8 cellular contexts compared by ENCODE assay signal in genomic region chr3:38454884-38455638, GRCh38. TPM values are rescaled to one million over a fixed set of nuclear protein-coding genes. Genes with fewer than 3 reads are reported as not detected.
DNase-seq lines count a peak whose midpoint lies in the region; ATAC-seq and TF ChIP-seq lines count a peak whose summit lies in the region.

No MANE protein-coding gene starts in this region.

- no peaks in the 10 kb centered on the region for H3K9me2 ChIP-seq in GM23248 (ENCODE audit: insufficient read depth)

- intact Hi-C loops in Calu3 (cut with micrococcal nuclease; ENCODE audit: unreplicated experiment) (loop anchor here (10.0 kb wide), 1 partner anchor 110 kb away; the partner anchor contains the start of gene XYLB), lower lobe of right lung (cut with DNase I) (no loop called here)

- H3K36me3 Mint-ChIP-seq in Calu3 (ENCODE audit: insufficient read depth, unreplicated experiment), result peaks cover 30% of the 10 kb centered on the region

- H4K20me1 ChIP-seq in GM23248 (ENCODE audit: insufficient read depth), result no peaks in the 10 kb centered on the region

- H3K79me2 ChIP-seq in GM23248 (ENCODE audit: insufficient read depth), result no peaks in the 10 kb centered on the region

- H3K27me3 ChIP-seq in GM23248 (replicated peaks; ENCODE audit: insufficient read depth) (no peaks in the 10 kb centered on the region), ectodermal cell (ENCODE audit: control insufficient read depth, insufficient read depth, low read length, poor library complexity, severe bottlenecking) (no peaks in the 10 kb centered on the region), lower lobe of right lung (ENCODE audit: low read depth) (no peaks in the 10 kb centered on the region)

- CTCF ChIA-PET in Calu3 (lab: Charles Lee), result no interaction called here

- ATAC-seq in lower lobe of right lung (peak; percentile 74 to 80), GM19351 (IDR thresholded peaks at IDR 0.05; ENCODE audit: unreplicated experiment) (no peak)

- 1 to 4% methylated on average over 46 to 72 of the region's 72 CpGs for WGBS in GM23248 (ENCODE audit: low coverage in 1 of 2, low lambda C conversion rate in 2 of 2, missing lambda C conversion rate in 2 of 2), 2 experiments
- 1% methylated on average over 72 of the region's 72 CpGs for WGBS in ectodermal cell, 2 experiments

- H3K27ac ChIP-seq in GM23248 (no peak overlapping the region), ectodermal cell (ENCODE audit: insufficient read depth, low read depth, low read length, poor library complexity, severe bottlenecking) (peak overlapping the region; percentile 95), lower lobe of right lung (peak overlapping the region; percentile 89)

- H3K4me3 Mint-ChIP-seq in Calu3 (ENCODE audit: low read depth, unreplicated experiment), result peak overlapping the region; percentile 94

- DNase-seq in Calu3 (peak; percentile 83), GM23248 (peak; percentile 57), NCI-H1694 (lab: John Stamatoyannopoulos, UW) (peak; percentile 56), lower lobe of right lung (peak; percentile 75)
- peak; percentile 27 to 28 for DNase-seq in activated CD4-positive, alpha-beta T cell treated with anti-CD3 and anti-CD28 coated beads for 4 hours
- DNase-seq in stimulated activated CD8-positive, alpha-beta memory T cell treated with anti-CD3 and anti-CD28 coated beads, Interleukin-4, amount 100 ng/mL, for 48 hours, result peak; percentile 66

- H3K4me3 ChIP-seq in GM23248, result peak overlapping the region; percentile 79
- peak overlapping the region; percentile 94 for H3K4me3 ChIP-seq in ectodermal cell (ENCODE audit: insufficient read depth, low read depth, low read length)
- H3K4me3 ChIP-seq in lower lobe of right lung, result peak overlapping the region; percentile 93

- H3K4me1 Mint-ChIP-seq in Calu3 (ENCODE audit: low read depth, unreplicated experiment), result peaks cover 28% of the 10 kb centered on the region

- H2AFZ ChIP-seq in GM23248, result peak overlapping the region; percentile 88

- H3F3A ChIP-seq in GM23248 (ENCODE audit: insufficient read depth), result peaks cover 4% of the 10 kb centered on the region; the same call in 1 of the 2 replicates

- no TSS peak for BruUV-seq in Calu3 (replicated peaks; lab: Mats Ljungman, UMichigan)

- peaks cover 4% of the 10 kb centered on the region for H3K9me3 Mint-ChIP-seq in Calu3 (ENCODE audit: low read depth, unreplicated experiment)

- H3K9me3 ChIP-seq in GM23248 (ENCODE audit: low read depth) (no peaks in the 10 kb centered on the region), ectodermal cell (ENCODE audit: control insufficient read depth, low read length) (no peaks in the 10 kb centered on the region), lower lobe of right lung (no peaks in the 10 kb centered on the region)

- H3K4me2 ChIP-seq in GM23248 (ENCODE audit: unreplicated experiment), result peak overlapping the region; percentile 85

- peak overlapping the region; percentile 70 for H3K27ac Mint-ChIP-seq in Calu3 (ENCODE audit: unreplicated experiment)

- in situ Hi-C loops in GM23248 (cut with MboI), result no loop called here

- H3K27me3 Mint-ChIP-seq in Calu3 (ENCODE audit: unreplicated experiment), result no peaks in the 10 kb centered on the region

- no peaks in the 10 kb centered on the region for H3K36me3 ChIP-seq in GM23248 (ENCODE audit: low read depth)
- no peaks in the 10 kb centered on the region for H3K36me3 ChIP-seq in ectodermal cell (ENCODE audit: control insufficient read depth, insufficient read depth, low read length)
- no peaks in the 10 kb centered on the region for H3K36me3 ChIP-seq in lower lobe of right lung

- TF ChIP-seq CTCF in Calu3 (IDR thresholded peaks at IDR 0.05; ENCODE audit: unreplicated experiment) (no peak), lower lobe of right lung (IDR thresholded peaks at IDR 0.05) (no peak)

- H3K4me1 ChIP-seq in GM23248 (ENCODE audit: insufficient read depth) (no peaks in the 10 kb centered on the region), ectodermal cell (ENCODE audit: control insufficient read depth, insufficient read depth, low read length) (peaks cover 13% of the 10 kb centered on the region), lower lobe of right lung (peaks cover 43% of the 10 kb centered on the region)

- H3K9ac ChIP-seq in GM23248, result peak overlapping the region; percentile 80

RNA-seq across cellular contexts. Expression of gene ACVR2B, which starts 1.4 kb away (rescaled TPM):
- total RNA-seq in Calu3 (2022), result 5.2 and 6.2 TPM in 2 replicates
- total RNA-seq in GM23248 (2014; rRNA removed; shearing (Covaris generic)), result 0.76 TPM in 2 replicates
- 0.16 TPM in 2 replicates for polyA plus RNA-seq in GM23248 (2016; fragmentation: Nextera tagmentation; extraction: Ambion mirVana)
- polyA plus RNA-seq in ectodermal cell (2013, experiment 1 of 4), result 46.7 TPM
- polyA plus RNA-seq in ectodermal cell (2013, experiment 2 of 4), result 59.8 TPM
- polyA plus RNA-seq in ectodermal cell (2013, experiment 3 of 4), result 36.3 TPM
- polyA plus RNA-seq in ectodermal cell (2013, experiment 4 of 4), result 43.5 TPM
- 8.2 TPM for total RNA-seq in lower lobe of right lung

RNA-seq across cellular contexts. Expression of gene EXOG, which starts 41.1 kb away (rescaled TPM):
- 11.2 and 13.2 TPM in 2 replicates for total RNA-seq in Calu3 (2022)
- total RNA-seq in GM23248 (2014; rRNA removed; shearing (Covaris generic)), result 6.4 and 8.6 TPM in 2 replicates
- 8.2 and 9.0 TPM in 2 replicates for polyA plus RNA-seq in GM23248 (2016; fragmentation: Nextera tagmentation; extraction: Ambion mirVana)
- polyA plus RNA-seq in ectodermal cell (2013, experiment 1 of 4), result 22.0 TPM
- 28.6 TPM for polyA plus RNA-seq in ectodermal cell (2013, experiment 2 of 4)
- 15.3 TPM for polyA plus RNA-seq in ectodermal cell (2013, experiment 3 of 4)
- 26.7 TPM for polyA plus RNA-seq in ectodermal cell (2013, experiment 4 of 4)
- total RNA-seq in lower lobe of right lung, result 12.3 TPM

Comparison
In these comparisons a context has a peak if more than half of its experiments do, and no peak if none do; other contexts are left out.
1. DNase-seq: peak in every context shown above with its lines; median percentile 83 in Calu3; 75 in lower lobe of right lung; 66 in stimulated activated CD8-positive, alpha-beta memory T cell treated with anti-CD3 and anti-CD28 coated beads, Interleukin-4, amount 100 ng/mL, for 48 hours; 57 in GM23248; 56 in NCI-H1694; 28 in activated CD4-positive, alpha-beta T cell treated with anti-CD3 and anti-CD28 coated beads for 4 hours.